Comparison of ENCODE assay signal across 11 cellular contexts in genomic region chrX:19683817-19684216, GRCh38.
A peak's percentile ranks its signal among the peaks of the same experiment; 100 is the strongest.
DNase-seq lines count a peak whose midpoint lies in the region; ATAC-seq and TF ChIP-seq lines count a peak whose summit lies in the region.
"Had no signal": no experiment of that assay in that cellular context is flagged by ENCODE, and none has a peak within 500 bp of the region (broad histone marks: within the 10 kb centered on the region; RNA-seq: fewer than 3 reads in every experiment).

No MANE protein-coding gene starts in this region.

- no peak overlapping the region for H3K4me3 ChIP-seq in coronary artery
- H3K4me3 ChIP-seq: HAP-1 had no signal

- ATAC-seq in HG02852 (IDR thresholded peaks at IDR 0.05; ENCODE audit: unreplicated experiment): no peak
- no peak for ATAC-seq in left cardiac atrium

- intact Hi-C loops in left cardiac atrium (cut with DNase I): no loop called here

- TF ChIP-seq CTCF in coronary artery (IDR thresholded peaks at IDR 0.05): no peak

- H3K27ac ChIP-seq in coronary artery: peak overlapping the region in 1 of 2 donors; percentile 39

- DNase-seq in NK-92 treated with Interleukin-12 subunit alpha and Interleukin-12 subunit beta, amount 100 ng/mL, for 24 hours (lab: John Stamatoyannopoulos, UW): peak; percentile 2
- DNase-seq in NK-92 (lab: John Stamatoyannopoulos, UW; ENCODE audit: unreplicated experiment) (no peak), coronary artery (ENCODE audit: low spot score) (no peak), left cardiac atrium (no peak)
- DNase-seq in activated CD4-positive, alpha-beta T cell treated with anti-CD3 and anti-CD28 coated beads, Interleukin-2, amount 50 U/mL, for 1 hour: peak; percentile 16
- peak; percentile 0 for DNase-seq in effector CD8-positive, alpha-beta T cell (lab: John Stamatoyannopoulos, UW)
- peak; percentile 10 for DNase-seq in stimulated activated naive CD4-positive, alpha-beta T cell treated with Interleukin-2 at 50 U/mL for 16 hours (lab: John Stamatoyannopoulos, UW)
- DNase-seq: aorta, NCI-H1048 had no signal

Comparison
In these comparisons a context has a peak if more than half of its experiments do, and no peak if none do; other contexts are left out.
1. DNase-seq: peak in NK-92 treated with Interleukin-12 subunit alpha and Interleukin-12 subunit beta, amount 100 ng/mL, for 24 hours (single experiment), activated CD4-positive, alpha-beta T cell treated with anti-CD3 and anti-CD28 coated beads, Interleukin-2, amount 50 U/mL, for 1 hour (single experiment), effector CD8-positive, alpha-beta T cell (single experiment) and stimulated activated naive CD4-positive, alpha-beta T cell treated with Interleukin-2 at 50 U/mL for 16 hours (single experiment); none in NK-92 (single experiment), coronary artery (single experiment) and left cardiac atrium (single experiment).